Comparison of ENCODE assay signal across 1 cellular context in the genomic region with DNA sequence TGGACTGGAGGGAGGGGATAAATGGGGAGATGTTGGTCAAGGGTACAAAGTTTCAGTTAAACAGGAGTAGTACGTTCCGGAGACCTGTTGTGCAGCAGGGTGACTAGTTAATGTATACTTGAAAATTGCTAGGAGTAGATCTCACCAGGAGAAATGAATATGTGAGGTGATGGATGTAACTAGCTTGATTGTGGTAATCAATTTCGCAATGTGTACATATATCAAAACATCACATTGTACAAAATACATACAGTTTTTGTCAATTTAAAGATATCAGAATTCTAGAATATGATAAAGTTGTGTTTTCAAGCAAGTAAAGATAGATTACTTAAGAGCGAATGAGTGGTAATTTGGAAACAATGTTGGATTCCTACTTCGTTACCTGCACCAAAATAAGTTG.
TF ChIP-seq lines count a peak whose summit lies in the region.

No MANE protein-coding gene starts in this region.

TF ChIP-seq in IMR-90, 13 proteins besides CTCF, POLR2A, EP300 and RAD21:
- TF ChIP-seq CEBPB (IDR thresholded peaks at IDR 0.05; ENCODE audit: low read depth, low read length) (peak; percentile 55), FOS (IDR thresholded peaks at IDR 0.05; ENCODE audit: low read depth, low read length) (no peak)
TF ChIP-seq in IMR-90: peak in this region for 1.
